In genomic region chr4:128810871-128811570, GRCh38 we compare ENCODE assay signal across 1 cellular context.
TF ChIP-seq lines count a peak whose summit lies in the region.

No MANE protein-coding gene starts in this region.

TF ChIP-seq in HepG2, 621 proteins besides CTCF, POLR2A, EP300 and RAD21 (continued from another document and continues in another):
- TF ChIP-seq STAT6 (CRISPR knock-in tag; IDR thresholded peaks at IDR 0.05; ENCODE audit: borderline replicate concordance): no peak
- peak; percentile 89 for TF ChIP-seq MYC (CRISPR knock-in tag; IDR thresholded peaks at IDR 0.05; ENCODE audit: borderline replicate concordance)
- TF ChIP-seq ZSCAN5A (CRISPR knock-in tag; IDR thresholded peaks at IDR 0.05; ENCODE audit: borderline replicate concordance): no peak
- peak; percentile 37; the same call in 1 of the 2 replicates for TF ChIP-seq KDM1A (CRISPR knock-in tag; IDR thresholded peaks at IDR 0.05)
- 0 out of 2 replicates have a peak, but pooled peaks have one; percentile 3 for TF ChIP-seq CEBPG (CRISPR knock-in tag; IDR thresholded peaks at IDR 0.05)
- TF ChIP-seq ZBTB26 (CRISPR knock-in tag; IDR thresholded peaks at IDR 0.05; ENCODE audit: borderline replicate concordance): 0 out of 2 replicates have a peak, but pooled peaks have one; percentile 52
- TF ChIP-seq KLF11 (CRISPR knock-in tag; IDR thresholded peaks at IDR 0.05): peak; percentile 61; the same call in 1 of the 2 replicates
- TF ChIP-seq ZNF367 (CRISPR knock-in tag; IDR thresholded peaks at IDR 0.05; ENCODE audit: borderline replicate concordance): 0 out of 2 replicates have a peak, but pooled peaks have one; percentile 66
- peak; percentile 70 for TF ChIP-seq ZBTB14 (CRISPR knock-in tag; IDR thresholded peaks at IDR 0.05)
- peak; percentile 82; the same call in 1 of the 2 replicates for TF ChIP-seq ZNF614 (CRISPR knock-in tag; IDR thresholded peaks at IDR 0.05; ENCODE audit: borderline replicate concordance)
- peak; percentile 19; the same call in 1 of the 2 replicates for TF ChIP-seq ZNF281 (CRISPR knock-in tag; IDR thresholded peaks at IDR 0.05; ENCODE audit: borderline replicate concordance)
- TF ChIP-seq ZNF292 (CRISPR knock-in tag; IDR thresholded peaks at IDR 0.05; ENCODE audit: borderline replicate concordance, low read depth): 0 out of 2 replicates have a peak, but pooled peaks have one; percentile 43
- TF ChIP-seq ETS1 (CRISPR knock-in tag; IDR thresholded peaks at IDR 0.05): no peak
- TF ChIP-seq TSC22D2 (CRISPR knock-in tag; IDR thresholded peaks at IDR 0.05; ENCODE audit: borderline replicate concordance): peak; percentile 76; the same call in 1 of the 2 replicates
- TF ChIP-seq ZNF878 (CRISPR knock-in tag; IDR thresholded peaks at IDR 0.05): peak; percentile 77
- no peak for TF ChIP-seq ZNF678 (CRISPR knock-in tag; IDR thresholded peaks at IDR 0.05)
- TF ChIP-seq SOX6 (IDR thresholded peaks at IDR 0.05): no peak
- peak; percentile 80 for TF ChIP-seq SOX6 (CRISPR knock-in tag; IDR thresholded peaks at IDR 0.05)
- peak; percentile 77 for TF ChIP-seq ARID4A (CRISPR knock-in tag; IDR thresholded peaks at IDR 0.05; ENCODE audit: borderline replicate concordance)
- TF ChIP-seq MBD4 (IDR thresholded peaks at IDR 0.05; ENCODE audit: borderline replicate concordance, low read length): no peak
- no peak for TF ChIP-seq ZNF570 (CRISPR knock-in tag; IDR thresholded peaks at IDR 0.05; ENCODE audit: borderline replicate concordance)
- TF ChIP-seq ZNF224 (CRISPR knock-in tag; IDR thresholded peaks at IDR 0.05): 0 out of 2 replicates have a peak, but pooled peaks have one; percentile 53
- peak; percentile 52; the same call in 1 of the 2 replicates for TF ChIP-seq HNF1B (CRISPR knock-in tag; IDR thresholded peaks at IDR 0.05)
- no peak for TF ChIP-seq GABPA (IDR thresholded peaks at IDR 0.05; ENCODE audit: low read depth, low read length)
- TF ChIP-seq GABPA (CRISPR knock-in tag; IDR thresholded peaks at IDR 0.05; ENCODE audit: low read depth): peak; percentile 36
- peak; percentile 32 for TF ChIP-seq NFYB (CRISPR knock-in tag; IDR thresholded peaks at IDR 0.05)
- TF ChIP-seq CREB1 (IDR thresholded peaks at IDR 0.05): no peak
- TF ChIP-seq CREB1 (CRISPR knock-in tag; IDR thresholded peaks at IDR 0.05): peak; percentile 39; the same call in 1 of the 2 replicates
- TF ChIP-seq TFDP1 (CRISPR knock-in tag; IDR thresholded peaks at IDR 0.05; ENCODE audit: borderline replicate concordance): peak; percentile 91; the same call in 1 of the 2 replicates
- peak; percentile 85 for TF ChIP-seq DMAP1 (CRISPR knock-in tag; IDR thresholded peaks at IDR 0.05)
- no peak for TF ChIP-seq ZHX1 (CRISPR knock-in tag; IDR thresholded peaks at IDR 0.05; ENCODE audit: low read depth)
- TF ChIP-seq STAT5B (CRISPR knock-in tag; IDR thresholded peaks at IDR 0.05): no peak; the same call in 1 of the 2 replicates
- 0 out of 2 replicates have a peak, but pooled peaks have one; percentile 19 for TF ChIP-seq ZNF510 (CRISPR knock-in tag; IDR thresholded peaks at IDR 0.05; ENCODE audit: low read depth)
